14 cellular contexts compared by ENCODE assay signal in genomic region chr20:7155794-7156193, GRCh38.
A peak's percentile ranks its signal among the peaks of the same experiment; 100 is the strongest.
DNase-seq lines count a peak whose midpoint lies in the region; ATAC-seq and TF ChIP-seq lines count a peak whose summit lies in the region.
"Had no signal": no experiment of that assay in that cellular context is flagged by ENCODE, and none has a peak within 500 bp of the region (broad histone marks: within the 10 kb centered on the region; RNA-seq: fewer than 3 reads in every experiment).

No MANE protein-coding gene starts in this region.

- peak; percentile 49 for DNase-seq in DMS53 (lab: John Stamatoyannopoulos, UW)
- DNase-seq in DMS53 treated with DMSO at 0.1 percent for 48 hours (lab: John Stamatoyannopoulos, UW; ENCODE audit: unreplicated experiment), result no peak
- peak; percentile 5 for DNase-seq in NB4 (ENCODE audit: low read depth)
- DNase-seq in epithelial cell of prostate (ENCODE audit: low read depth, low spot score), result no peak
- DNase-seq in mesendoderm, result peak; percentile 23
- no peak for DNase-seq in mesothelial cell of epicardium (ENCODE audit: low spot score in 2 of 2, unreplicated experiment in 2 of 2)
- DNase-seq in GM10266 (ENCODE audit: extremely low spot score), result no peak
- DNase-seq: AML-193; CD8-positive, alpha-beta memory T cell; GOT3; H9 had no signal

- H3K36me3 ChIP-seq in mesendoderm (ENCODE audit: control insufficient read depth, insufficient read depth, low read length), result no peaks in the 10 kb centered on the region
- H3K36me3 ChIP-seq: BLaER1 had no signal

- H3K27me3 ChIP-seq in mesendoderm (ENCODE audit: insufficient read depth, low read length, poor library complexity), result no peaks in the 10 kb centered on the region
- H3K27me3 ChIP-seq: BLaER1 had no signal

- no peaks in the 10 kb centered on the region for H3K9me3 Mint-ChIP-seq in mesothelial cell of epicardium
- H3K9me3 Mint-ChIP-seq: H9 had no signal

- no peak overlapping the region for H3K18ac ChIP-seq in mesendoderm (ENCODE audit: low read length)

- H3K23ac ChIP-seq in mesendoderm (ENCODE audit: low read length), result no peak overlapping the region

- H4K5ac ChIP-seq in mesendoderm (ENCODE audit: low read length), result no peak overlapping the region

- TF ChIP-seq POLR2A in NB4 (IDR thresholded peaks at IDR 0.05; ENCODE audit: extremely low read depth, insufficient read length), result no peak

- no peak overlapping the region for H3K27ac Mint-ChIP-seq in mesothelial cell of epicardium
- H3K27ac Mint-ChIP-seq: CD8-positive, alpha-beta memory T cell; H9 had no signal

- no peak overlapping the region for H4K8ac ChIP-seq in mesendoderm (ENCODE audit: low read depth, low read length)

- H3K27me3 Mint-ChIP-seq in mesothelial cell of epicardium (ENCODE audit: low read depth), result no peaks in the 10 kb centered on the region

- H3K4me1 ChIP-seq in mesendoderm (ENCODE audit: control insufficient read depth, low read depth, low read length), result no peaks in the 10 kb centered on the region
- H3K4me1 ChIP-seq: BLaER1 had no signal

- H3K4ac ChIP-seq in mesendoderm (ENCODE audit: low read depth, low read length), result no peak overlapping the region

- no peak overlapping the region for H2BK5ac ChIP-seq in mesendoderm (ENCODE audit: low read length)

- no peaks in the 10 kb centered on the region for H3K79me2 ChIP-seq in mesendoderm (ENCODE audit: control insufficient read depth, insufficient read depth, low read length)

- H3K4me3 ChIP-seq in NB4 (ENCODE audit: low read depth, low read length) (no peak overlapping the region), mesendoderm (ENCODE audit: low read length) (no peak overlapping the region)
- H3K4me3 ChIP-seq: BLaER1 had no signal

- H3K4me2 ChIP-seq in mesendoderm (ENCODE audit: low read length), result no peak overlapping the region
- H3K4me2 ChIP-seq: BLaER1 had no signal

- no peak overlapping the region for H3K56ac ChIP-seq in mesendoderm (ENCODE audit: low read length)

- no peaks in the 10 kb centered on the region for H3K4me1 Mint-ChIP-seq in mesothelial cell of epicardium
- H3K4me1 Mint-ChIP-seq: CD8-positive, alpha-beta memory T cell; H9 had no signal

- H3K36me3 Mint-ChIP-seq in mesothelial cell of epicardium, result no peaks in the 10 kb centered on the region
- H3K36me3 Mint-ChIP-seq: CD8-positive, alpha-beta memory T cell had no signal

- no peak for TF ChIP-seq CTCF in NB4 (IDR thresholded peaks at IDR 0.05; ENCODE audit: low read depth, low read length)
- no peak for TF ChIP-seq CTCF in mesothelial cell of epicardium (IDR thresholded peaks at IDR 0.05; ENCODE audit: unreplicated experiment)
- no peak for TF ChIP-seq CTCF in GM10266 (IDR thresholded peaks at IDR 0.05; ENCODE audit: control insufficient read depth, insufficient read depth, low read depth, missing control alignments)

- no peak for ATAC-seq in GM19463 (IDR thresholded peaks at IDR 0.05; ENCODE audit: unreplicated experiment)

- no CpG with 5 or more reads among the region's 2 CpGs for WGBS in mesendoderm (ENCODE audit: extremely low coverage, insufficient coverage, low lambda C conversion rate)

- H2AK5ac ChIP-seq in mesendoderm (ENCODE audit: low read length), result no peak overlapping the region

- H2BK120ac ChIP-seq in mesendoderm (ENCODE audit: low read depth, low read length), result no peak overlapping the region

- peak overlapping the region; percentile 19 for H3K27ac ChIP-seq in epithelial cell of prostate
- H3K27ac ChIP-seq in mesendoderm (ENCODE audit: low read depth, low read length), result no peak overlapping the region
- H3K27ac ChIP-seq: 22Rv1, BLaER1 had no signal

- no peak overlapping the region for H3K4me3 Mint-ChIP-seq in mesothelial cell of epicardium
- H3K4me3 Mint-ChIP-seq: CD8-positive, alpha-beta memory T cell; H9 had no signal

- no peaks in the 10 kb centered on the region for H3K79me1 ChIP-seq in mesendoderm (ENCODE audit: low read length)

- H2BK15ac ChIP-seq in mesendoderm (replicated peaks; ENCODE audit: low read depth), result no peak overlapping the region

- H3K9ac ChIP-seq in mesendoderm (ENCODE audit: low read length), result no peak overlapping the region
- H3K9ac ChIP-seq: BLaER1 had no signal

Comparison
In these comparisons a context has a peak if more than half of its experiments do, and no peak if none do; other contexts are left out.
1. DNase-seq: peak in DMS53 (single experiment), NB4 (single experiment) and mesendoderm (single experiment); none in DMS53 treated with DMSO at 0.1 percent for 48 hours (single experiment), epithelial cell of prostate (single experiment), mesothelial cell of epicardium (0 of 2) and GM10266 (single experiment).